1 cellular context compared by ENCODE assay signal in the genomic region with DNA sequence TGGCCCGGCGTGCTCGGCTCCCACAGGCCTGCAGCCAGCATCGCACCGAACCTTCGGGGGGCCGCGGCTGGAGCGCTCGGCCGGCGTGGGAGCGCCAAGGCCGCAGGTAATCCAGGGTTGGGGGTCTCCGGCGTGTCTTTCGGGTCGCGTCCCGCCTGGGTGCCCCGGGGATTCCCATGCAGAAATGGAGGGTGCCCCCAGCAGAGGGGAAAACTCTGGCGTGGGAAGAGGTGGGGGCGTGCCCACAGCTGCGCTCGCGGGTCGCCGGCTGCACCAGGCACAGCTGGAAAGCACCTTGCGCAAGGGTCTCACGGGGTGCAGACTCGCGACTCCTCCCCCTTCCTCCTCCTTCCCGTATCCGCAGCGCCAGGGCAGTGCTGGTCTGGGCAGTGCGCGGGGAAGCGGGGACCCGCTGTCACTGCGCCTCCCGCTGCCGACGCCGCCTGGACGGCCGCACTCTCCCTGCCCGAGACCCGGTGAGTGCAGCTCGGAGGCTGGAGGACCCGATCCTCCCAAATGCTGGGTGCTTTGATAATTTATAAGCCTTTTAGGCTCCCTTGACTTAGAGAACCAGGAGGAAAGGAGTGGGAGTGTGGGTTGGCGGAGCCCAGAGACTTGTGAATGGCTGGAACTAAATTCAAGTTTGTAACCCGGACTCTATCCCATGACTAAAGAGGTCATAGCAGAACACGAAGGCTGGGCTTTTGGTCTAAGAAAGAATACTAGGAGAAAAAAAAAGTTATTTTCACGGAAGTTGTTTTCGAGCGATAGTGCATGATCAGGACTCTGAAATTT.
A peak's percentile ranks its signal among the peaks of the same experiment; 100 is the strongest.
TF ChIP-seq lines count a peak whose summit lies in the region.

No MANE protein-coding gene starts in this region.

TF ChIP-seq in liver, 16 proteins besides CTCF, POLR2A, EP300 and RAD21 (continued from another document):
- TF ChIP-seq, protein P1, sequence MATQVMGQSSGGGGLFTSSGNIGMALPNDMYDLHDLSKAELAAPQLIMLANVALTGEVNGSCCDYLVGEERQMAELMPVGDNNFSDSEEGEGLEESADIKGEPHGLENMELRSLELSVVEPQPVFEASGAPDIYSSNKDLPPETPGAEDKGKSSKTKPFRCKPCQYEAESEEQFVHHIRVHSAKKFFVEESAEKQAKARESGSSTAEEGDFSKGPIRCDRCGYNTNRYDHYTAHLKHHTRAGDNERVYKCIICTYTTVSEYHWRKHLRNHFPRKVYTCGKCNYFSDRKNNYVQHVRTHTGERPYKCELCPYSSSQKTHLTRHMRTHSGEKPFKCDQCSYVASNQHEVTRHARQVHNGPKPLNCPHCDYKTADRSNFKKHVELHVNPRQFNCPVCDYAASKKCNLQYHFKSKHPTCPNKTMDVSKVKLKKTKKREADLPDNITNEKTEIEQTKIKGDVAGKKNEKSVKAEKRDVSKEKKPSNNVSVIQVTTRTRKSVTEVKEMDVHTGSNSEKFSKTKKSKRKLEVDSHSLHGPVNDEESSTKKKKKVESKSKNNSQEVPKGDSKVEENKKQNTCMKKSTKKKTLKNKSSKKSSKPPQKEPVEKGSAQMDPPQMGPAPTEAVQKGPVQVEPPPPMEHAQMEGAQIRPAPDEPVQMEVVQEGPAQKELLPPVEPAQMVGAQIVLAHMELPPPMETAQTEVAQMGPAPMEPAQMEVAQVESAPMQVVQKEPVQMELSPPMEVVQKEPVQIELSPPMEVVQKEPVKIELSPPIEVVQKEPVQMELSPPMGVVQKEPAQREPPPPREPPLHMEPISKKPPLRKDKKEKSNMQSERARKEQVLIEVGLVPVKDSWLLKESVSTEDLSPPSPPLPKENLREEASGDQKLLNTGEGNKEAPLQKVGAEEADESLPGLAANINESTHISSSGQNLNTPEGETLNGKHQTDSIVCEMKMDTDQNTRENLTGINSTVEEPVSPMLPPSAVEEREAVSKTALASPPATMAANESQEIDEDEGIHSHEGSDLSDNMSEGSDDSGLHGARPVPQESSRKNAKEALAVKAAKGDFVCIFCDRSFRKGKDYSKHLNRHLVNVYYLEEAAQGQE (IDR thresholded peaks at IDR 0.05): peak; percentile 77
- peak; percentile 70 for TF ChIP-seq YY1 (IDR thresholded peaks at IDR 0.05)
